14 cellular contexts compared by ENCODE assay signal in the genomic region with DNA sequence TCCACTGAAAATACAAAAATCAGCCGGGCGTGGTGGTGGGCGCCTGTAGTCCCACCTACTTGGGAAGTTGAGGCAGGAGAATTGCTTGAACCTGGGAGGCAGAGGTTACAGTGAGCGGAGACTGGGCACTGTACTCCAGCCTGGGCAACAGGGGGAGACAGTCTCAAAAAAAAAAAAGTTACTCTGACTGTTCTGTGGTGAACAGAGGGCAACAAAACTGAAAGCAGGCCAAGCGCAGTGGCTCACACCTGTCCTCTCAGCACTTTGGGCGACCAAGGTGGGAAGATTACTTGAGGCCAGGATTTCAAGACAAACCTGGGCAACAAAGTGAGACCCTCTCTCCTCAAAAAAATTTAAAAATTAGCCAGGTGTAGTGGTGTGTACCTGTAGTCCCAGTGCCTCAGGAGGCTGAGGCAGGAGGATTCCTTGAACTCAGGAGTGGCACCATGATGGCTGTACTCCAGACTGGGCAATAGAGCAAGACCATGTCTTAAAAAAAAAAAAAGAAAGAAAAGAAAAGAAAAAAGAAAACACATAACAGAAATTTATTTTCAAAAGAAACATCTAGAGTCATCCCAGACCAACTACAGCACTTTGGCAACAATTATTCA. TPM values are rescaled to one million over a fixed set of nuclear protein-coding genes. Genes with fewer than 3 reads are reported as not detected.
DNase-seq lines count a peak whose midpoint lies in the region; ATAC-seq, FAIRE-seq and TF ChIP-seq lines count a peak whose summit lies in the region.
"Had no signal": no experiment of that assay in that cellular context is flagged by ENCODE, and none has a peak within 500 bp of the region (broad histone marks: within the 10 kb centered on the region; RNA-seq: fewer than 3 reads in every experiment).

No MANE protein-coding gene starts in this region.

- no peaks in the 10 kb centered on the region for H3K9me2 ChIP-seq in OCI-LY7 (ENCODE audit: insufficient read depth, low read length)

- no peak overlapping the region for H3K9ac ChIP-seq in DND-41 (ENCODE audit: low read depth, low read length)

- no TSS peak for BruUV-seq in OCI-LY7 (replicated peaks; lab: Mats Ljungman, UMichigan)

- H3K4me1 ChIP-seq in DND-41 (ENCODE audit: insufficient read depth, low read length) (no peaks in the 10 kb centered on the region), OCI-LY7 (ENCODE audit: insufficient read depth, low read length, poor library complexity, severe bottlenecking) (no peaks in the 10 kb centered on the region), psoas muscle (peaks cover 2% of the 10 kb centered on the region)

- TF ChIP-seq POLR2A in erythroblast (IDR thresholded peaks at IDR 0.05; ENCODE audit: low read length) (no peak), GM12892 (IDR thresholded peaks at IDR 0.05; ENCODE audit: low read depth, low read length) (no peak)

- H4K20me1 ChIP-seq in DND-41 (ENCODE audit: insufficient read depth, low read length): no peaks in the 10 kb centered on the region
- no peaks in the 10 kb centered on the region for H4K20me1 ChIP-seq in OCI-LY7 (ENCODE audit: insufficient read depth, low read length)

- H3K27me3 ChIP-seq in DND-41 (ENCODE audit: insufficient read depth, low read length, poor library complexity): no peaks in the 10 kb centered on the region
- no peaks in the 10 kb centered on the region for H3K27me3 ChIP-seq in psoas muscle (ENCODE audit: insufficient read depth in 3 of 3, low read length in 2 of 3)

- H3K36me3 ChIP-seq in DND-41 (ENCODE audit: insufficient read depth, low read length) (no peaks in the 10 kb centered on the region), OCI-LY7 (ENCODE audit: insufficient read depth, low read length) (no peaks in the 10 kb centered on the region), psoas muscle (ENCODE audit: insufficient read depth in 1 of 2, low read depth in 1 of 2) (no peaks in the 10 kb centered on the region)

- no peaks in the 10 kb centered on the region for H3K79me2 ChIP-seq in DND-41 (ENCODE audit: insufficient read depth, low read length)
- H3K79me2 ChIP-seq in OCI-LY7 (ENCODE audit: insufficient read depth, low read depth, low read length): no peaks in the 10 kb centered on the region

- CTCF ChIA-PET in OCI-LY7 (lab: Charles Lee; ENCODE audit: unreplicated experiment): no interaction called here

- intact Hi-C loops in OCI-LY7 (cut with micrococcal nuclease; ENCODE audit: unreplicated experiment): no loop called here
- intact Hi-C loops in psoas muscle (cut with DNase I): no loop called here

- H3K27ac ChIP-seq in DND-41 (ENCODE audit: low read length): no peak overlapping the region
- H3K27ac ChIP-seq in OCI-LY7 (ENCODE audit: low read depth, low read length, poor library complexity, severe bottlenecking): no peak overlapping the region
- H3K27ac ChIP-seq in psoas muscle: no peak overlapping the region
- H3K27ac ChIP-seq: C4-2B had no signal

- no peak overlapping the region for H3K4me3 ChIP-seq in DND-41 (ENCODE audit: low read depth in 1 of 2, low read length in 2 of 2)
- H3K4me3 ChIP-seq in OCI-LY7 (ENCODE audit: low read depth, low read length, poor library complexity, severe bottlenecking): no peak overlapping the region
- no peak overlapping the region for H3K4me3 ChIP-seq in psoas muscle

- peak; percentile 25 for DNase-seq in DND-41
- peak; percentile 22 for DNase-seq in OCI-LY7 (ENCODE audit: low spot score)
- peak; percentile 43 to 52 for DNase-seq in erythroblast (lab: John Stamatoyannopoulos, UW)
- DNase-seq in psoas muscle: no peak
- no peak for DNase-seq in stimulated activated CD4-positive, alpha-beta T cell treated with anti-CD3 and anti-CD28 coated beads, Interleukin-2, amount 100 ng/mL, for 24 hours
- DNase-seq in GM12892 (ENCODE audit: insufficient read length): no peak
- DNase-seq: activated CD4-positive, CD25-positive, alpha-beta regulatory T cell treated with anti-CD3 and anti-CD28 coated beads, Interleukin-2, amount 50 U/mL, for 72 hours; hypothalamus; midbrain; NCI-H2081; SHP77 had no signal

- H3K4me2 ChIP-seq in DND-41 (ENCODE audit: insufficient read depth, low read length): no peak overlapping the region
- no peak overlapping the region for H3K4me2 ChIP-seq in OCI-LY7 (ENCODE audit: low read length)

- H2AFZ ChIP-seq in DND-41 (ENCODE audit: low read depth, low read length): no peak overlapping the region
- H2AFZ ChIP-seq in OCI-LY7 (ENCODE audit: low read length): no peak overlapping the region

- H3K9me3 ChIP-seq in DND-41 (ENCODE audit: insufficient read depth, low read length, severe bottlenecking): no peaks in the 10 kb centered on the region
- no peaks in the 10 kb centered on the region for H3K9me3 ChIP-seq in OCI-LY7 (ENCODE audit: low read length)
- H3K9me3 ChIP-seq in psoas muscle: no peaks in the 10 kb centered on the region

- no peak for FAIRE-seq in GM12892 (lab: Jason Lieb, UNC)

- ATAC-seq in DND-41 (ENCODE audit: insufficient read depth, low read depth): peak; percentile 72
- ATAC-seq in GM21576 (IDR thresholded peaks at IDR 0.05; ENCODE audit: unreplicated experiment): peak; percentile 71
- ATAC-seq in psoas muscle: no peak
- ATAC-seq in GM21390 (IDR thresholded peaks at IDR 0.05; ENCODE audit: unreplicated experiment): no peak

- TF ChIP-seq CTCF in DND-41 (IDR thresholded peaks at IDR 0.05; ENCODE audit: borderline replicate concordance, extremely low read depth, low read length, poor library complexity, severe bottlenecking) (peak; percentile 42), OCI-LY7 (conservative IDR thresholded peaks at IDR 0.05; ENCODE audit: low read length) (peak; percentile 44), psoas muscle (IDR thresholded peaks at IDR 0.05) (no peak)

- 84 to 93% (median 93%) methylated on average over 6 of the region's 6 CpGs for WGBS in psoas muscle, 3 donors

- POLR2A ChIA-PET in OCI-LY7 (lab: Charles Lee): interaction anchor here (0.7 kb wide), 1 partner anchor 35 kb away, joined by 8 read pairs; no protein-coding TSS in a partner anchor

RNA-seq across cellular contexts. Expression of a gene that starts 13.6 kb away (rescaled TPM):
- 27.5 and 36.5 TPM in 2 replicates for total RNA-seq in OCI-LY7 (2014; rRNA removed; shearing (Covaris generic))
- total RNA-seq in OCI-LY7 (2022): 74.1 and 75.2 TPM in 2 replicates
- 100 to 1,000 TPM; 235 to 394 (median 302) TPM for total RNA-seq in psoas muscle
- 100 to 1,000 TPM; 168 to 542 (median 289) TPM for polyA plus RNA-seq in psoas muscle
- polyA plus RNA-seq in GM12892 (2012; ENCODE audit: missing spikeins): 113 TPM

Comparison
In these comparisons a context has a peak if more than half of its experiments do, and no peak if none do; other contexts are left out.
1. ATAC-seq: peak in DND-41 (single experiment) and GM21576 (single experiment); none in psoas muscle (0 of 4) and GM21390 (single experiment).
2. DNase-seq: peak in DND-41 (single experiment), OCI-LY7 (single experiment) and erythroblast (2 of 2); none in psoas muscle (0 of 2), stimulated activated CD4-positive, alpha-beta T cell treated with anti-CD3 and anti-CD28 coated beads, Interleukin-2, amount 100 ng/mL, for 24 hours (0 of 2) and GM12892 (single experiment).